ENCODE assay signal across 21 cellular contexts in genomic region chr17:36760425-36760824, GRCh38.
DNase-seq lines count a peak whose midpoint lies in the region; ATAC-seq, FAIRE-seq and TF ChIP-seq lines count a peak whose summit lies in the region.
"Had no signal": no experiment of that assay in that cellular context is flagged by ENCODE, and none has a peak within 500 bp of the region (broad histone marks: within the 10 kb centered on the region; RNA-seq: fewer than 3 reads in every experiment).

No MANE protein-coding gene starts in this region.

- intact Hi-C loops in HepG2 (cut with micrococcal nuclease; ENCODE audit: unreplicated experiment) (no loop called here), right lobe of liver (cut with DNase I) (no loop called here), spleen (cut with DNase I; ENCODE audit: low total_unique reads) (no loop called here)

- peaks cover 10% of the 10 kb centered on the region for H3K4me1 ChIP-seq in HepG2 (ENCODE audit: insufficient read depth, low read length)
- H3K4me1 ChIP-seq in right lobe of liver: no peaks in the 10 kb centered on the region
- H3K4me1 ChIP-seq in spleen: peaks cover 0 to 14% (median 5%) of the 10 kb centered on the region in 6 donors
- H3K4me1 ChIP-seq: A549, Caco-2 had no signal

- ATAC-seq in HepG2: no peak
- ATAC-seq in right lobe of liver: no peak
- ATAC-seq in HG03439 (IDR thresholded peaks at IDR 0.05; ENCODE audit: unreplicated experiment): no peak
- ATAC-seq: A549; CD8-positive, alpha-beta T cell had no signal

- WGBS in HepG2 (ENCODE audit: low lambda C conversion rate): 11% methylated on average over 5 of the region's 5 CpGs
- WGBS in right lobe of liver (ENCODE audit: insufficient coverage, low coverage, low lambda C conversion rate, missing lambda C conversion rate): 53% methylated on average over 5 of the region's 5 CpGs
- 65 to 78% (median 71%) methylated on average over 5 of the region's 5 CpGs for WGBS in spleen, 5 donors

- FAIRE-seq in HepG2 (lab: Jason Lieb, UNC): no peak
- FAIRE-seq: A549, D721Med, G401.6, GM12891, GM19239 had no signal

- H3K27ac ChIP-seq in HepG2 (ENCODE audit: extremely low read length, insufficient read depth, low read length): no peak overlapping the region
- H3K27ac ChIP-seq in right lobe of liver: no peak overlapping the region
- no peak overlapping the region for H3K27ac ChIP-seq in spleen
- H3K27ac ChIP-seq: 22Rv1; A549; BLaER1 treated with 17β-estradiol and CSF1 and Interleukin-3, amounts not matched to agents 10 nM and 100 nM; C4-2B had no signal

- no peak overlapping the region for H3K9ac ChIP-seq in HepG2 (ENCODE audit: insufficient read depth, low read depth, low read length)
- H3K9ac ChIP-seq: BLaER1 treated with 17β-estradiol and CSF1 and Interleukin-3, amounts not matched to agents 10 nM and 100 nM had no signal

- TF ChIP-seq POLR2A in HepG2 (IDR thresholded peaks at IDR 0.05; ENCODE audit: insufficient read depth in 1 of 2, low read depth in 2 of 2, low read length in 2 of 2): no peak
- no peak for TF ChIP-seq POLR2A in right lobe of liver (IDR thresholded peaks at IDR 0.05)
- no peak for TF ChIP-seq POLR2A in spleen (IDR thresholded peaks at IDR 0.05)

- POLR2A ChIA-PET in HepG2 (lab: Yijun Ruan, JAX): no interaction called here

- H3K79me2 ChIP-seq in HepG2 (ENCODE audit: insufficient read depth, low read length): no peaks in the 10 kb centered on the region

- H2AFZ ChIP-seq in HepG2 (ENCODE audit: low read length): no peak overlapping the region

- H3K4me2 ChIP-seq in HepG2 (ENCODE audit: low read depth, low read length): no peak overlapping the region
- H3K4me2 ChIP-seq: A549; BLaER1 treated with 17β-estradiol and CSF1 and Interleukin-3, amounts not matched to agents 10 nM and 100 nM had no signal

- CTCF ChIA-PET in HepG2 (lab: Yijun Ruan, JAX; ENCODE audit: low intra/inter-chr PET ratio, low total read pairs): no interaction called here

- H3K36me3 ChIP-seq in HepG2 (replicated peaks in 1 of 2; ENCODE audit: control insufficient read depth in 1 of 2, insufficient read depth in 2 of 2, low read length in 2 of 2): no peaks in the 10 kb centered on the region
- no peaks in the 10 kb centered on the region for H3K36me3 ChIP-seq in right lobe of liver
- no peaks in the 10 kb centered on the region for H3K36me3 ChIP-seq in spleen
- H3K36me3 ChIP-seq: BLaER1 treated with 17β-estradiol and CSF1 and Interleukin-3, amounts not matched to agents 10 nM and 100 nM had no signal

- TF ChIP-seq RAD21 in HepG2 (CRISPR knock-in tag; IDR thresholded peaks at IDR 0.05): no peak

- TF ChIP-seq EP300 in HepG2 (IDR thresholded peaks at IDR 0.05; ENCODE audit: low read depth in 2 of 2, low read length in 2 of 2) (no peak), HepG2 (CRISPR knock-in tag; IDR thresholded peaks at IDR 0.05; ENCODE audit: borderline replicate concordance) (no peak)

- BruUV-seq in HepG2 (replicated peaks; lab: Mats Ljungman, UMichigan): no TSS peak

- TF ChIP-seq CTCF in HepG2 (CRISPR knock-in tag; IDR thresholded peaks at IDR 0.05): no peak
- TF ChIP-seq CTCF in right lobe of liver (IDR thresholded peaks at IDR 0.05): no peak
- TF ChIP-seq CTCF in spleen (IDR thresholded peaks at IDR 0.05 in 8 of 11, conservative IDR thresholded peaks at IDR 0.05 in 3 of 11): no peak

- no peak overlapping the region for H3K4me3 ChIP-seq in HepG2 (replicated peaks in 1 of 3; ENCODE audit: insufficient read depth in 1 of 3, low read depth in 2 of 3, low read length in 3 of 3)
- H3K4me3 ChIP-seq in right lobe of liver: no peak overlapping the region
- no peak overlapping the region for H3K4me3 ChIP-seq in spleen
- H3K4me3 ChIP-seq: A549; BLaER1 treated with 17β-estradiol and CSF1 and Interleukin-3, amounts not matched to agents 10 nM and 100 nM had no signal

- H3K9me3 ChIP-seq in HepG2 (ENCODE audit: low read length) (no peaks in the 10 kb centered on the region), right lobe of liver (no peaks in the 10 kb centered on the region), spleen (no peaks in the 10 kb centered on the region)
- H3K9me3 ChIP-seq: A549; BLaER1 treated with 17β-estradiol and CSF1 and Interleukin-3, amounts not matched to agents 10 nM and 100 nM; Caco-2 had no signal

- H4K20me1 ChIP-seq in HepG2 (ENCODE audit: insufficient read depth, low read length): no peaks in the 10 kb centered on the region
- H4K20me1 ChIP-seq: BLaER1 treated with 17β-estradiol and CSF1 and Interleukin-3, amounts not matched to agents 10 nM and 100 nM had no signal

- in situ Hi-C loops in HepG2 (cut with HindIII; ENCODE audit: extremely low pct_ligation_motif_present, low pct_unique_long_range_greater_than_20kb): no loop called here

- H3K27me3 ChIP-seq in HepG2 (ENCODE audit: control insufficient read depth in 1 of 2, insufficient read depth in 2 of 2, low read length in 2 of 2) (peaks cover 0 to 5% of the 10 kb centered on the region in 2 experiments; a peak in 1 of 5 replicates), right lobe of liver (no peaks in the 10 kb centered on the region), spleen (replicated peaks in 1 of 7) (peaks cover 0 to 7% (median 0%) of the 10 kb centered on the region in 7 donors)
- H3K27me3 ChIP-seq: BLaER1 treated with 17β-estradiol and CSF1 and Interleukin-3, amounts not matched to agents 10 nM and 100 nM had no signal

- DNase-seq in HepG2 (ENCODE audit: low spot score): no peak
- DNase-seq in right lobe of liver: no peak
- peak; percentile 5 for DNase-seq in iris pigment epithelial cell (ENCODE audit: low read depth)
- peak; percentile 9 for DNase-seq in spleen
- no peak for DNase-seq in HuH-7.5 (ENCODE audit: low spot score)
- DNase-seq: AML-193; Caco-2; Calu3; CD4-positive, alpha-beta T cell; CD8-positive, alpha-beta T cell; DMS79 treated with DMSO at 0.1 percent for 48 hours; GF-D8 had no signal

TF ChIP-seq in HepG2, 621 proteins besides CTCF, POLR2A, EP300 and RAD21:
- no peak for TF ChIP-seq MYNN (CRISPR knock-in tag; IDR thresholded peaks at IDR 0.05; ENCODE audit: low read depth)
- TF ChIP-seq PHF8 (CRISPR knock-in tag; IDR thresholded peaks at IDR 0.05): no peak
- no peak for TF ChIP-seq ZNF138 (CRISPR knock-in tag; IDR thresholded peaks at IDR 0.05; ENCODE audit: low read depth)
- no peak for TF ChIP-seq MYPOP (CRISPR knock-in tag; IDR thresholded peaks at IDR 0.05)
- TF ChIP-seq, protein P1, sequence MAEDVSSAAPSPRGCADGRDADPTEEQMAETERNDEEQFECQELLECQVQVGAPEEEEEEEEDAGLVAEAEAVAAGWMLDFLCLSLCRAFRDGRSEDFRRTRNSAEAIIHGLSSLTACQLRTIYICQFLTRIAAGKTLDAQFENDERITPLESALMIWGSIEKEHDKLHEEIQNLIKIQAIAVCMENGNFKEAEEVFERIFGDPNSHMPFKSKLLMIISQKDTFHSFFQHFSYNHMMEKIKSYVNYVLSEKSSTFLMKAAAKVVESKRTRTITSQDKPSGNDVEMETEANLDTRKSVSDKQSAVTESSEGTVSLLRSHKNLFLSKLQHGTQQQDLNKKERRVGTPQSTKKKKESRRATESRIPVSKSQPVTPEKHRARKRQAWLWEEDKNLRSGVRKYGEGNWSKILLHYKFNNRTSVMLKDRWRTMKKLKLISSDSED (CRISPR knock-in tag; IDR thresholded peaks at IDR 0.05): no peak
- peak; percentile 96 for TF ChIP-seq CREB1 (IDR thresholded peaks at IDR 0.05)
- no peak for TF ChIP-seq CREB1 (CRISPR knock-in tag; IDR thresholded peaks at IDR 0.05)
- TF ChIP-seq ATF7 (IDR thresholded peaks at IDR 0.05): peak; percentile 89
- no peak for TF ChIP-seq ATF7 (CRISPR knock-in tag; IDR thresholded peaks at IDR 0.05)
- no peak for TF ChIP-seq MXD4 (CRISPR knock-in tag; IDR thresholded peaks at IDR 0.05)
- no peak for TF ChIP-seq ZNF235 (CRISPR knock-in tag; IDR thresholded peaks at IDR 0.05; ENCODE audit: borderline replicate concordance)
- no peak for TF ChIP-seq ARNT (IDR thresholded peaks at IDR 0.05)
- TF ChIP-seq ERF (CRISPR knock-in tag; IDR thresholded peaks at IDR 0.05): no peak
- no peak for TF ChIP-seq ADNP (CRISPR knock-in tag; IDR thresholded peaks at IDR 0.05)
- TF ChIP-seq E2F2 (CRISPR knock-in tag; IDR thresholded peaks at IDR 0.05; ENCODE audit: borderline replicate concordance): no peak

Comparison
In these comparisons a context has a peak if more than half of its experiments do, and no peak if none do; other contexts are left out.
1. DNase-seq: peak in iris pigment epithelial cell (single experiment) and spleen (single experiment); none in HepG2 (single experiment), right lobe of liver (0 of 3) and HuH-7.5 (single experiment).